In the genomic region with DNA sequence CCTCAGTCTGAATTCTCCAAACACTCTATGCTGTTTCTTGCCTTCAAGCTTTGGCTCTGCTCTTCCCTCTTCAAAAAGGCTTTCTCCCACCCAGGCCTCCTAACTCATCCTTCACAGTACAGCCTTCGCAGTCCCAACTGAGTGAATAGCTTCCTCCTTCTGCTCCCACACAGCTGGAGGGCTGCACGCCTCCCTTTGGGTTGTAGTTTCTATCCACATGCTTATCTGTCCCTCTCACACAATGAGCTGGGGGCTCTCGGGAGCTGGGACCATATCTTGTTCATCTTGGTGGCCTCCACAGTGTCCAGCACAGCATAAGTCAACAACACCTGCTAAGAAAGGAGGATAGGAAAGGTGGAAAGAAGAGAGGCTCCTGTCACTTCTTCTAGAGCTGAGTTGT, we compare ENCODE assay signal across 29 cellular contexts.
"Had no signal": no experiment of that assay in that cellular context is flagged by ENCODE, and none has a peak within 500 bp of the region (broad histone marks: within the 10 kb centered on the region; RNA-seq: fewer than 3 reads in every experiment).

No MANE protein-coding gene starts in this region.

- H3K9me3 Mint-ChIP-seq: immature natural killer cell; naive thymus-derived CD8-positive, alpha-beta T cell; nephron; neural progenitor cell; stimulated activated naive B cell treated with anti-CD40 and anti-IgM and Interleukin-4, amounts not matched to agents 10 μg/mL and 1 μg/mL and 100 μg/mL, for 72 hours had no signal

- H3K36me3 Mint-ChIP-seq: immature natural killer cell; naive thymus-derived CD8-positive, alpha-beta T cell; neural progenitor cell had no signal

- H3K4me3 ChIP-seq: left lung, lower lobe of right lung, neural progenitor cell, ovary, right atrium auricular region, right lobe of liver, stomach, suprapubic skin, thoracic aorta, transverse colon, upper lobe of left lung had no signal

- H3K9me3 ChIP-seq: left lung, lower lobe of right lung, neutrophil, ovary, right atrium auricular region, right lobe of liver, stomach, suprapubic skin, thoracic aorta, transverse colon, upper lobe of left lung had no signal

- H3K27ac ChIP-seq: left lung, lower lobe of right lung, neural progenitor cell, neutrophil, ovary, right atrium auricular region, right lobe of liver, stomach, suprapubic skin, thoracic aorta, transverse colon, upper lobe of left lung had no signal

- H3K27ac Mint-ChIP-seq: immature natural killer cell; naive thymus-derived CD8-positive, alpha-beta T cell; nephron; neural progenitor cell; progenitor cell of endocrine pancreas; stimulated activated naive B cell treated with anti-CD40 and anti-IgM and Interleukin-4, amounts not matched to agents 10 μg/mL and 1 μg/mL and 100 μg/mL, for 72 hours had no signal

- FAIRE-seq: islet of Langerhans, kidney, urothelium cell line had no signal

- H3K4me3 Mint-ChIP-seq: immature natural killer cell; naive thymus-derived CD8-positive, alpha-beta T cell; nephron; neural progenitor cell; stimulated activated naive B cell treated with anti-CD40 and anti-IgM and Interleukin-4, amounts not matched to agents 10 μg/mL and 1 μg/mL and 100 μg/mL, for 72 hours had no signal

- DNase-seq: hypothalamus; immature natural killer cell; kidney; left colon; left lung; lower lobe of right lung; mesenchymal stem cell; naive thymus-derived CD8-positive, alpha-beta T cell; occipital lobe; ovary; right lobe of liver; stimulated activated CD4-positive, alpha-beta T cell treated with anti-CD3 and anti-CD28 coated beads, Interleukin-12 subunit alpha, Interleukin-12 subunit beta, amount 100 ng/mL, for 4 hours; stimulated activated CD4-positive, alpha-beta T cell treated with anti-CD3 and anti-CD28 coated beads, Interleukin-15, amount 100 ng/mL, for 24 hours; stimulated activated CD4-positive, alpha-beta T cell treated with anti-CD3 and anti-CD28 coated beads, Interleukin-2, amount 100 ng/mL, for 24 hours; stimulated activated CD4-positive, alpha-beta T cell treated with anti-CD3 and anti-CD28 coated beads, Interleukin-4, amount 100 ng/mL, for 1 hour; stimulated activated naive B cell treated with anti-CD40 and anti-IgM and Interleukin-4, amounts not matched to agents 10 μg/mL and 1 μg/mL and 100 μg/mL, for 72 hours; stimulated activated naive CD8-positive, alpha-beta T cell treated with anti-CD3 and anti-CD28 coated beads, Interleukin-15, Interleukin-2, amounts not matched to agents 100 U/mL and 50 U/mL, for 24 hours; stomach; transverse colon; upper lobe of left lung had no signal

- H3K4me1 Mint-ChIP-seq: immature natural killer cell; stimulated activated naive B cell treated with anti-CD40 and anti-IgM and Interleukin-4, amounts not matched to agents 10 μg/mL and 1 μg/mL and 100 μg/mL, for 72 hours had no signal

- H3K27me3 ChIP-seq: ovary, right atrium auricular region, right lobe of liver, upper lobe of left lung had no signal

- H3K36me3 ChIP-seq: left lung, lower lobe of right lung, neural progenitor cell, neutrophil, ovary, right atrium auricular region, right lobe of liver, stomach, suprapubic skin, thoracic aorta, transverse colon, upper lobe of left lung had no signal

- H3K4me1 ChIP-seq: left lung, lower lobe of right lung, right atrium auricular region, right lobe of liver, stomach, transverse colon, upper lobe of left lung had no signal

- ATAC-seq: left colon; left lung; lower lobe of right lung; naive thymus-derived CD8-positive, alpha-beta T cell; right lobe of liver; stimulated activated naive B cell treated with anti-CD40 and anti-IgM and Interleukin-4, amounts not matched to agents 10 μg/mL and 1 μg/mL and 100 μg/mL, for 72 hours; stimulated activated naive CD8-positive, alpha-beta T cell treated with anti-CD3 and anti-CD28 coated beads, Interleukin-15, Interleukin-2, amounts not matched to agents 100 U/mL and 50 U/mL, for 24 hours had no signal
